In genomic region chr11:116529210-116529609, GRCh38 we compare ENCODE assay signal across 25 cellular contexts.
DNase-seq lines count a peak whose midpoint lies in the region; ATAC-seq and TF ChIP-seq lines count a peak whose summit lies in the region.
"Had no signal": no experiment of that assay in that cellular context is flagged by ENCODE, and none has a peak within 500 bp of the region (broad histone marks: within the 10 kb centered on the region; RNA-seq: fewer than 3 reads in every experiment).

No MANE protein-coding gene starts in this region.

- WGBS in H9 (ENCODE audit: extremely low coverage, insufficient read length, low lambda C conversion rate), result no CpG with 5 or more reads among the region's 4 CpGs

- no peak overlapping the region for H3T11ph ChIP-seq in H9 (ENCODE audit: low read length)

- H3K9me3 ChIP-seq in H9 (ENCODE audit: control insufficient read depth, low read depth, low read length), result no peaks in the 10 kb centered on the region
- H3K9me3 ChIP-seq: A549, BE2C had no signal

- H4K20me1 ChIP-seq in H9 (ENCODE audit: control insufficient read depth, insufficient read depth, insufficient read length), result no peaks in the 10 kb centered on the region
- H4K20me1 ChIP-seq: BLaER1 had no signal

- TF ChIP-seq CTCF in H9 (conservative IDR thresholded peaks at IDR 0.05), result no peak
- no peak for TF ChIP-seq CTCF in nephron (IDR thresholded peaks at IDR 0.05; ENCODE audit: unreplicated experiment in 3 of 3)

- no peak overlapping the region for H4K5ac ChIP-seq in H9 (ENCODE audit: insufficient read length, low read depth, low read length)

- peaks cover 3 to 7% of the 10 kb centered on the region in 2 experiments; a peak in 2 of 5 replicates for H3K9me3 Mint-ChIP-seq in H9
- peaks cover 12% of the 10 kb centered on the region for H3K9me3 Mint-ChIP-seq in nephron

- H3K4me1 Mint-ChIP-seq in H9, result peaks cover 13 to 15% of the 10 kb centered on the region in 2 experiments
- peaks cover 36% of the 10 kb centered on the region for H3K4me1 Mint-ChIP-seq in nephron
- H3K4me1 Mint-ChIP-seq: CD14-positive monocyte; CD4-positive, alpha-beta memory T cell; CD4-positive, CD25-positive, alpha-beta regulatory T cell; CD8-positive, alpha-beta memory T cell had no signal

- H3K79me1 ChIP-seq in H9 (ENCODE audit: insufficient read depth, low read depth, low read length, poor library complexity, severe bottlenecking), result no peaks in the 10 kb centered on the region

- H3K23me2 ChIP-seq in H9 (ENCODE audit: insufficient read length, low read depth, low read length, poor library complexity, severe bottlenecking), result no peaks in the 10 kb centered on the region

- DNase-seq in H9 (no peak), caudate nucleus (lab: John Stamatoyannopoulos, UW) (peak in 17 of 61 donors; percentile 4 to 82 (median 14)), putamen (ENCODE audit: low spot score) (peak; percentile 67), amniotic stem cell (lab: John Stamatoyannopoulos, UW) (no peak)
- no peak for DNase-seq in stimulated activated CD4-positive, alpha-beta T cell treated with anti-CD3 and anti-CD28 coated beads, Interleukin-4, amount 100 ng/mL, for 24 hours
- DNase-seq: BE2C; C1 segment of cervical spinal cord; CD4-positive, alpha-beta memory T cell; CD4-positive, CD25-positive, alpha-beta regulatory T cell; CD8-positive, alpha-beta memory T cell; COR-L47; DMS 273 treated with DMSO at 0.1 percent for 48 hours; DMS153; DMS53; DMS79; DND-41; EL; GDM1 had no signal

- no peak overlapping the region for H2BK12ac ChIP-seq in H9 (ENCODE audit: insufficient read length, low read depth, low read length)

- H3K4me1 ChIP-seq in H9 (ENCODE audit: insufficient read depth, low read length), result 0 out of 2 replicates have a peak, but pooled peaks cover 3% of the 10 kb centered on the region
- H3K4me1 ChIP-seq: A549, BE2C, BLaER1 had no signal

- H4K8ac ChIP-seq in H9 (replicated peaks; ENCODE audit: insufficient read length, low read depth, low read length), result no peak overlapping the region

- no peaks in the 10 kb centered on the region for H3K79me2 ChIP-seq in H9 (ENCODE audit: insufficient read depth, low read length)

- H3K14ac ChIP-seq in H9 (ENCODE audit: insufficient read depth, low read length), result no peak overlapping the region

- H3K23ac ChIP-seq in H9 (ENCODE audit: insufficient read length, low read depth, low read length), result no peak overlapping the region

- no peak overlapping the region for H3K4me3 Mint-ChIP-seq in H9
- no peak overlapping the region for H3K4me3 Mint-ChIP-seq in nephron
- H3K4me3 Mint-ChIP-seq: CD14-positive monocyte; CD4-positive, alpha-beta memory T cell; CD4-positive, CD25-positive, alpha-beta regulatory T cell; CD8-positive, alpha-beta memory T cell had no signal

- no peak overlapping the region for H3K18ac ChIP-seq in H9 (ENCODE audit: insufficient read length, low read depth, low read length)

- H2BK20ac ChIP-seq in H9 (ENCODE audit: low read depth, low read length, poor library complexity, severe bottlenecking), result no peak overlapping the region

- H3K4me2 ChIP-seq in H9 (ENCODE audit: insufficient read depth, insufficient read length, low read length), result no peak overlapping the region
- H3K4me2 ChIP-seq: A549, BLaER1 had no signal

- ATAC-seq in GM21526 (IDR thresholded peaks at IDR 0.05; ENCODE audit: low FRiP score, unreplicated experiment), result no peak
- ATAC-seq: A549, GM12878 had no signal

- peaks cover 43% of the 10 kb centered on the region for H3K27me3 Mint-ChIP-seq in H9 (ENCODE audit: low read depth)
- H3K27me3 Mint-ChIP-seq in nephron (ENCODE audit: low read depth), result peaks cover 29% of the 10 kb centered on the region

- no peak overlapping the region for H3K56ac ChIP-seq in H9 (ENCODE audit: insufficient read length, low read depth, low read length)

- no peak overlapping the region for H3K27ac ChIP-seq in H9 (ENCODE audit: insufficient read length, low read depth, low read length)
- peak overlapping the region; percentile 64 for H3K27ac ChIP-seq in caudate nucleus (ENCODE audit: low read depth, low read length)
- H3K27ac ChIP-seq: 22Rv1, A549, BLaER1 had no signal

- H2BK120ac ChIP-seq in H9 (ENCODE audit: low read depth, low read length, poor library complexity, severe bottlenecking), result no peak overlapping the region

- H3K4ac ChIP-seq in H9 (ENCODE audit: low read depth, low read length), result no peak overlapping the region

- H2AK5ac ChIP-seq in H9 (ENCODE audit: insufficient read length, low read length), result no peak overlapping the region

- H3K36me3 Mint-ChIP-seq in H9 (ENCODE audit: insufficient read depth in 1 of 3, low read depth in 3 of 3), result peaks cover 0 to 6% (median 4%) of the 10 kb centered on the region in 3 experiments; a peak in 4 of 7 replicates
- no peaks in the 10 kb centered on the region for H3K36me3 Mint-ChIP-seq in nephron (ENCODE audit: low read depth)
- H3K36me3 Mint-ChIP-seq: CD14-positive monocyte; CD4-positive, alpha-beta memory T cell; CD4-positive, CD25-positive, alpha-beta regulatory T cell; CD8-positive, alpha-beta memory T cell had no signal

- no peak overlapping the region for H4K91ac ChIP-seq in H9 (ENCODE audit: insufficient read length, low read depth, low read length)

- H3K9ac ChIP-seq in H9 (ENCODE audit: extremely low read depth, insufficient read length, low read length), result no peak overlapping the region
- H3K9ac ChIP-seq: BLaER1 had no signal

- H2AFZ ChIP-seq in H9 (ENCODE audit: low read length), result peak overlapping the region; percentile 23

- H2BK15ac ChIP-seq in H9 (ENCODE audit: low read depth, low read length), result no peak overlapping the region

- H3K27me3 ChIP-seq in H9 (ENCODE audit: insufficient read depth, low read length), result no peaks in the 10 kb centered on the region; the same call in 1 of the 2 replicates
- H3K27me3 ChIP-seq: BE2C, BLaER1 had no signal

- H3K27ac Mint-ChIP-seq in H9 (no peak overlapping the region), nephron (peak overlapping the region; percentile 31 to 57 (median 46))
- H3K27ac Mint-ChIP-seq: CD14-positive monocyte; CD4-positive, alpha-beta memory T cell; CD4-positive, CD25-positive, alpha-beta regulatory T cell; CD8-positive, alpha-beta memory T cell had no signal

- no peak overlapping the region for H2BK5ac ChIP-seq in H9 (ENCODE audit: insufficient read length, low read length)

Comparison
In these comparisons a context has a peak if more than half of its experiments do, and no peak if none do; other contexts are left out.
1. H3K27ac Mint-ChIP-seq: peak in nephron (3 of 3); none in H9 (0 of 3).